In genomic region chr12:128823916-128824839, GRCh38 we compare ENCODE assay signal across 8 cellular contexts. TPM values are rescaled to one million over a fixed set of nuclear protein-coding genes. Genes with fewer than 3 reads are reported as not detected.
DNase-seq lines count a peak whose midpoint lies in the region; ATAC-seq and TF ChIP-seq lines count a peak whose summit lies in the region.

SLC15A4 (minus strand) TSS chr12:128823958; CDS start chr12:128823943, 15 bp downstream.

- TF ChIP-seq CTCF in CD8-positive, alpha-beta T cell (IDR thresholded peaks at IDR 0.05) = no peak
- no peak for TF ChIP-seq CTCF in lower leg skin (IDR thresholded peaks at IDR 0.05)

- H3K36me3 ChIP-seq in CD8-positive, alpha-beta T cell (ENCODE audit: insufficient read depth, low read length) = no peaks in the 10 kb centered on the region
- H3K36me3 ChIP-seq in duodenal mucosa (ENCODE audit: control insufficient read depth in 1 of 2, insufficient read depth in 2 of 2, low read length in 2 of 2) = peaks cover 0 to 15% of the 10 kb centered on the region in 2 donors

- peak within 1 kb of the TSS; percentile 61 for H3K27ac ChIP-seq in CD8-positive, alpha-beta T cell (ENCODE audit: low read depth, low read length)
- peak within 1 kb of the TSS; percentile 79 for H3K27ac ChIP-seq in duodenal mucosa (ENCODE audit: low read depth, low read length)

- peak within 1 kb of the TSS; percentile 82 to 98 for H3K9ac ChIP-seq in duodenal mucosa (ENCODE audit: low read depth in 1 of 2, low read length in 2 of 2)

- ATAC-seq in CD8-positive, alpha-beta T cell = peak; percentile 89
- peak; percentile 67 for ATAC-seq in GM19455 (IDR thresholded peaks at IDR 0.05; ENCODE audit: unreplicated experiment)

- H3K36me3 Mint-ChIP-seq in CD8-positive, alpha-beta T cell = peaks cover 11% of the 10 kb centered on the region
- peaks cover 20% of the 10 kb centered on the region for H3K36me3 Mint-ChIP-seq in activated CD4-positive, alpha-beta memory T cell treated with anti-CD3 and anti-CD28 coated beads, Interleukin-2, amount 10 ng/mL, durations not matched to agents 7 days and 5 days (ENCODE audit: low read depth)

- no peaks in the 10 kb centered on the region for H3K9me3 Mint-ChIP-seq in CD8-positive, alpha-beta T cell
- H3K9me3 Mint-ChIP-seq in activated CD4-positive, alpha-beta memory T cell treated with anti-CD3 and anti-CD28 coated beads, Interleukin-2, amount 10 ng/mL, durations not matched to agents 7 days and 5 days = peaks cover 4% of the 10 kb centered on the region

- peak in 1 of 2 donors; percentile 17 for TF ChIP-seq POLR2A in lower leg skin (IDR thresholded peaks at IDR 0.05)

- CTCF ChIA-PET in CD8-positive, alpha-beta T cell (lab: Charles Lee) = interaction anchor here (0.5 kb wide), 1 partner anchor 12 kb away, joined by 3 read pairs; no protein-coding TSS in a partner anchor
- CTCF ChIA-PET in activated CD4-positive, alpha-beta memory T cell treated with anti-CD3 and anti-CD28 coated beads, Interleukin-2, amount 10 ng/mL, durations not matched to agents 7 days and 5 days (lab: Charles Lee) = interaction anchor here (1.0 kb wide), 1 partner anchor 14 kb away, joined by 3 read pairs; no protein-coding TSS in a partner anchor

- peaks cover 31% of the 10 kb centered on the region for H3K4me1 ChIP-seq in CD8-positive, alpha-beta T cell (ENCODE audit: insufficient read depth, low read length)
- peaks cover 20 to 40% of the 10 kb centered on the region in 2 donors for H3K4me1 ChIP-seq in duodenal mucosa (ENCODE audit: control insufficient read depth in 1 of 2, insufficient read depth in 2 of 2, low read length in 2 of 2)

- H3K27me3 Mint-ChIP-seq in CD8-positive, alpha-beta T cell (ENCODE audit: low read depth) = no peaks in the 10 kb centered on the region
- H3K27me3 Mint-ChIP-seq in activated CD4-positive, alpha-beta memory T cell treated with anti-CD3 and anti-CD28 coated beads, Interleukin-2, amount 10 ng/mL, durations not matched to agents 7 days and 5 days = peaks cover 3% of the 10 kb centered on the region

- H3K4me1 Mint-ChIP-seq in CD8-positive, alpha-beta T cell (ENCODE audit: low read depth) = peaks cover 30% of the 10 kb centered on the region
- H3K4me1 Mint-ChIP-seq in activated CD4-positive, alpha-beta memory T cell treated with anti-CD3 and anti-CD28 coated beads, Interleukin-2, amount 10 ng/mL, durations not matched to agents 7 days and 5 days = peaks cover 34% of the 10 kb centered on the region

- no peaks in the 10 kb centered on the region for H3K27me3 ChIP-seq in CD8-positive, alpha-beta T cell (ENCODE audit: insufficient read depth, low read length)
- H3K27me3 ChIP-seq in duodenal mucosa (ENCODE audit: control insufficient read depth in 1 of 2, insufficient read depth in 2 of 2, low read length in 2 of 2) = no peaks in the 10 kb centered on the region

- DNase-seq in CD8-positive, alpha-beta T cell = peak; percentile 80 to 92 (median 90)
- DNase-seq in HK-2 (ENCODE audit: unreplicated experiment) (peak; percentile 97), NCI-H82 treated with DMSO at 0.1 percent for 48 hours (lab: John Stamatoyannopoulos, UW; ENCODE audit: unreplicated experiment) (peak; percentile 80), lower leg skin (ENCODE audit: low spot score in 2 of 2) (peak; percentile 94 to 99)
- peak; percentile 96 for DNase-seq in activated CD4-positive, alpha-beta memory T cell treated with anti-CD3 and anti-CD28 coated beads, Interleukin-2, amount 10 ng/mL, durations not matched to agents 7 days and 5 days
- peak; percentile 90 to 96 for DNase-seq in stimulated activated CD4-positive, alpha-beta T cell treated with anti-CD3 and anti-CD28 coated beads, Interleukin-4, amount 100 ng/mL, for 4 hours

- intact Hi-C loops in CD8-positive, alpha-beta T cell (cut with DNase I, micrococcal nuclease) = no loop called here
- intact Hi-C loops in lower leg skin (cut with DNase I; ENCODE audit: low total_unique reads) = no loop called here

- H3K9me3 ChIP-seq in CD8-positive, alpha-beta T cell (ENCODE audit: low read length) = no peaks in the 10 kb centered on the region
- H3K9me3 ChIP-seq in duodenal mucosa (ENCODE audit: control insufficient read depth in 1 of 2, low read length in 2 of 2) = no peaks in the 10 kb centered on the region

- WGBS in lower leg skin, 2 donors = 6 to 7% methylated on average over 32 to 41 of the region's 63 CpGs

- H3K4me3 ChIP-seq in CD8-positive, alpha-beta T cell (ENCODE audit: low read depth, low read length) = peak within 1 kb of the TSS; percentile 76
- H3K4me3 ChIP-seq in duodenal mucosa (ENCODE audit: low read depth in 1 of 2, low read length in 2 of 2) = peak within 1 kb of the TSS; percentile 93 to 97
- H3K4me3 ChIP-seq in lower leg skin (ENCODE audit: low read depth, poor library complexity, severe bottlenecking) = peak within 1 kb of the TSS; percentile 75

- H3K27ac Mint-ChIP-seq in CD8-positive, alpha-beta T cell = peak within 1 kb of the TSS; percentile 62
- H3K27ac Mint-ChIP-seq in activated CD4-positive, alpha-beta memory T cell treated with anti-CD3 and anti-CD28 coated beads, Interleukin-2, amount 10 ng/mL, durations not matched to agents 7 days and 5 days = peak within 1 kb of the TSS; percentile 73

- peak within 1 kb of the TSS; percentile 80 for H3K4me3 Mint-ChIP-seq in CD8-positive, alpha-beta T cell
- peak within 1 kb of the TSS; percentile 81 for H3K4me3 Mint-ChIP-seq in activated CD4-positive, alpha-beta memory T cell treated with anti-CD3 and anti-CD28 coated beads, Interleukin-2, amount 10 ng/mL, durations not matched to agents 7 days and 5 days

- POLR2A ChIA-PET in CD8-positive, alpha-beta T cell (lab: Charles Lee) = interaction anchor here (1.2 kb wide), 1 partner anchor 19 kb away, joined by 3 read pairs; no protein-coding TSS in a partner anchor
- POLR2A ChIA-PET in activated CD4-positive, alpha-beta memory T cell treated with anti-CD3 and anti-CD28 coated beads, Interleukin-2, amount 10 ng/mL, durations not matched to agents 7 days and 5 days (lab: Charles Lee) = interaction anchor here (1.0 to 1.8 kb wide), 5 partner anchors 10 to 41 kb away, joined by 3 to 23 read pairs (median 5); no protein-coding TSS in a partner anchor

RNA-seq across cellular contexts. Expression of gene SLC15A4, which starts in this region (rescaled TPM):
- 10 to 100 TPM; 19.1 to 20.3 TPM for total RNA-seq in CD8-positive, alpha-beta T cell
- 10 to 100 TPM; 23.5 to 24.5 TPM for total RNA-seq in activated CD4-positive, alpha-beta memory T cell treated with anti-CD3 and anti-CD28 coated beads, Interleukin-2, amount 10 ng/mL, durations not matched to agents 7 days and 5 days
- 10 to 100 TPM; 41.3 to 55.1 (median 43.6) TPM for total RNA-seq in lower leg skin

Comparison
In these comparisons a context has a peak if more than half of its experiments do, and no peak if none do; other contexts are left out.
1. Peak in every context shown above with its lines: DNase-seq, ATAC-seq, H3K4me3 ChIP-seq and H3K27ac ChIP-seq.